In genomic region chr19:48815870-48816501, GRCh38 we compare ENCODE assay signal across 1 cellular context.
TF ChIP-seq lines count a peak whose summit lies in the region.

No MANE protein-coding gene starts in this region.

TF ChIP-seq in HepG2, 621 proteins besides CTCF, POLR2A, EP300 and RAD21 (continued from another document and continues in another):
- TF ChIP-seq FUBP1 (CRISPR knock-in tag; IDR thresholded peaks at IDR 0.05; ENCODE audit: borderline replicate concordance): no peak
- no peak for TF ChIP-seq SRSF4 (IDR thresholded peaks at IDR 0.05; ENCODE audit: low read depth, low read length, poor library complexity, severe bottlenecking)
- peak; percentile 46; the same call in 1 of the 2 replicates for TF ChIP-seq THAP11 (CRISPR knock-in tag; IDR thresholded peaks at IDR 0.05)
- no peak for TF ChIP-seq ZFY (CRISPR knock-in tag; IDR thresholded peaks at IDR 0.05)
- no peak for TF ChIP-seq CEBPZ (IDR thresholded peaks at IDR 0.05; ENCODE audit: low read length)
- TF ChIP-seq ATF4 (CRISPR knock-in tag; IDR thresholded peaks at IDR 0.05): no peak
- TF ChIP-seq ZBTB7A (CRISPR knock-in tag; IDR thresholded peaks at IDR 0.05): no peak
- no peak for TF ChIP-seq SRY (CRISPR knock-in tag; IDR thresholded peaks at IDR 0.05)
- TF ChIP-seq ZNF513 (CRISPR knock-in tag; conservative IDR thresholded peaks at IDR 0.05): no peak
- no peak for TF ChIP-seq TGIF2 (CRISPR knock-in tag; IDR thresholded peaks at IDR 0.05)
- no peak for TF ChIP-seq U2AF2 (IDR thresholded peaks at IDR 0.05; ENCODE audit: low read depth, low read length)
- no peak for TF ChIP-seq FOXJ3 (CRISPR knock-in tag; IDR thresholded peaks at IDR 0.05; ENCODE audit: borderline replicate concordance)
- TF ChIP-seq TFE3 (CRISPR knock-in tag; IDR thresholded peaks at IDR 0.05): peak; percentile 41; the same call in 1 of the 2 replicates
- TF ChIP-seq GATAD1 (CRISPR knock-in tag; IDR thresholded peaks at IDR 0.05): no peak
- no peak for TF ChIP-seq ZBTB26 (CRISPR knock-in tag; IDR thresholded peaks at IDR 0.05; ENCODE audit: borderline replicate concordance)
- TF ChIP-seq FOXO4 (CRISPR knock-in tag; conservative IDR thresholded peaks at IDR 0.05): no peak
- no peak for TF ChIP-seq ZNF329 (CRISPR knock-in tag; IDR thresholded peaks at IDR 0.05; ENCODE audit: low read depth)
- TF ChIP-seq CHD4 (IDR thresholded peaks at IDR 0.05; ENCODE audit: borderline replicate concordance, low read length): peak; percentile 73; the same call in 1 of the 2 replicates
- 0 out of 2 replicates have a peak, but pooled peaks have one; percentile 39 for TF ChIP-seq ZNF792 (CRISPR knock-in tag; IDR thresholded peaks at IDR 0.05)
- no peak for TF ChIP-seq NPAS2 (CRISPR knock-in tag; IDR thresholded peaks at IDR 0.05; ENCODE audit: borderline replicate concordance)
- TF ChIP-seq MEF2D (CRISPR knock-in tag; IDR thresholded peaks at IDR 0.05): no peak
- peak; percentile 53; the same call in 1 of the 2 replicates for TF ChIP-seq ARID5B (CRISPR knock-in tag; IDR thresholded peaks at IDR 0.05)
- no peak for TF ChIP-seq ZFP91 (CRISPR knock-in tag; IDR thresholded peaks at IDR 0.05; ENCODE audit: borderline replicate concordance)
- TF ChIP-seq RBM22 (optimal IDR thresholded peaks at IDR 0.05; ENCODE audit: low read length): no peak
- TF ChIP-seq ZHX1 (CRISPR knock-in tag; IDR thresholded peaks at IDR 0.05; ENCODE audit: low read depth): no peak
- 0 out of 2 replicates have a peak, but pooled peaks have one; percentile 9 for TF ChIP-seq ZNF441 (CRISPR knock-in tag; IDR thresholded peaks at IDR 0.05; ENCODE audit: borderline replicate concordance)
- no peak for TF ChIP-seq ZNF510 (CRISPR knock-in tag; IDR thresholded peaks at IDR 0.05; ENCODE audit: low read depth)
- no peak for TF ChIP-seq MXD4 (CRISPR knock-in tag; IDR thresholded peaks at IDR 0.05)
- no peak for TF ChIP-seq SRF (IDR thresholded peaks at IDR 0.05; ENCODE audit: low read depth, low read length)
- TF ChIP-seq ZNF784 (CRISPR knock-in tag; IDR thresholded peaks at IDR 0.05; ENCODE audit: borderline replicate concordance): no peak
- TF ChIP-seq NFKBIZ (CRISPR knock-in tag; IDR thresholded peaks at IDR 0.05): no peak
- TF ChIP-seq KAT8 (CRISPR knock-in tag; IDR thresholded peaks at IDR 0.05): 0 out of 2 replicates have a peak, but pooled peaks have one; percentile 37
- TF ChIP-seq ZNF160 (CRISPR knock-in tag; IDR thresholded peaks at IDR 0.05): no peak
- TF ChIP-seq ZKSCAN8 (CRISPR knock-in tag; IDR thresholded peaks at IDR 0.05; ENCODE audit: borderline replicate concordance): no peak
- TF ChIP-seq NAIF1 (CRISPR knock-in tag; IDR thresholded peaks at IDR 0.05; ENCODE audit: borderline replicate concordance): no peak
